ENCODE assay signal across 8 cellular contexts in the genomic region with DNA sequence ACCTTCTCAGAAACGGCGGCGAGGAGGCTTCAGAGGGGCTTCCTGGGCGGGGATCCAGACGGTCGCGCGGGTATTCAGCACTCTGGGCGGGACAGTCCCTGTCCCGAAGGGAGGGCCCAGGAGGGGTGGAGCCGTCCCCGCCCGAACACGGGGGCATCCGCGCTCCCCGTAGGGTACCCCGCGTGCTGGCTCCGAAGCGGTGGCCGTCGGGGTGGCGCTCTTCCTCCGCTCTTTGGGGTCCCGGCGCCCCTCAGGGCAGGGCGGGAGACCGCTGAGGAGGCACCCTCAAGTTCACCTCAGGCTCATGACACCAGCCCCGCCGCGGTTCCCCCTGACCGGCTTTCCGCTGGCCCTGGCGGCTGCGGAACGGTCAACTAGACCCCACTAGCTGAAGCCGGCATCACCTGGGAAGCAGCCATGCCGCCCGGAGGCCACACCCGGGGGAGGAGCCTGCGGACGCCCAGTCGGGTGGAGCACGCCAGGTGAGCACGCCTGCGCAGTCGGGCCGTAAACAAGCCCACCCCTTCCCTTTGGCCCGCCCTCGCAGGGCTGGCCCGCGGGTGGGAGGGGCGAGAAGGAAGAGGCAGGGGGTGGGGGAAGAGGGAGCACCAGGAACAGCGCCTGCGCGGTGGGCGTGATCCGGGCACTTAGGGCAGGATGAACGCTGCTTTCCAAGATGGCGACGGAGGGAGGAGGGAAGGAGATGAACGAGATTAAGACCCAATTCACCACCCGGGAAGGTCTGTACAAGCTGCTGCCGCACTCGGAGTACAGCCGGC. TPM values are rescaled to one million over a fixed set of nuclear protein-coding genes. Genes with fewer than 3 reads are reported as not detected.
DNase-seq lines count a peak whose midpoint lies in the region; ATAC-seq and TF ChIP-seq lines count a peak whose summit lies in the region.

A gene with protein sequence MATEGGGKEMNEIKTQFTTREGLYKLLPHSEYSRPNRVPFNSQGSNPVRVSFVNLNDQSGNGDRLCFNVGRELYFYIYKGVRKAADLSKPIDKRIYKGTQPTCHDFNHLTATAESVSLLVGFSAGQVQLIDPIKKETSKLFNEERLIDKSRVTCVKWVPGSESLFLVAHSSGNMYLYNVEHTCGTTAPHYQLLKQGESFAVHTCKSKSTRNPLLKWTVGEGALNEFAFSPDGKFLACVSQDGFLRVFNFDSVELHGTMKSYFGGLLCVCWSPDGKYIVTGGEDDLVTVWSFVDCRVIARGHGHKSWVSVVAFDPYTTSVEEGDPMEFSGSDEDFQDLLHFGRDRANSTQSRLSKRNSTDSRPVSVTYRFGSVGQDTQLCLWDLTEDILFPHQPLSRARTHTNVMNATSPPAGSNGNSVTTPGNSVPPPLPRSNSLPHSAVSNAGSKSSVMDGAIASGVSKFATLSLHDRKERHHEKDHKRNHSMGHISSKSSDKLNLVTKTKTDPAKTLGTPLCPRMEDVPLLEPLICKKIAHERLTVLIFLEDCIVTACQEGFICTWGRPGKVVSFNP (plus strand): TSS at position 650 of the 779 bp plus-strand sequence. CDS start 27 bp downstream, at position 677.

- H3K9me3 ChIP-seq in OCI-LY3 (ENCODE audit: insufficient read depth, low read length) (no peaks in the 10 kb centered on the region), mononuclear cell (ENCODE audit: low read depth, low read length) (no peaks in the 10 kb centered on the region)

- H3K79me2 ChIP-seq in OCI-LY3 (ENCODE audit: low read length): peaks cover 48% of the 10 kb centered on the region

- no peaks in the 10 kb centered on the region for H3K27me3 ChIP-seq in OCI-LY3 (ENCODE audit: low read depth, low read length)
- no peaks in the 10 kb centered on the region for H3K27me3 ChIP-seq in mononuclear cell (ENCODE audit: insufficient read depth, low read length)

- TF ChIP-seq CTCF in OCI-LY3 (IDR thresholded peaks at IDR 0.05; ENCODE audit: low read depth, low read length): peak; percentile 42

- H3K4me2 ChIP-seq in OCI-LY3 (ENCODE audit: low read length): peak within 1 kb of the TSS; percentile 89

- no peaks in the 10 kb centered on the region for H3K36me3 ChIP-seq in OCI-LY3 (replicated peaks; ENCODE audit: low read depth, low read length)

- H3K4me1 ChIP-seq in OCI-LY3 (ENCODE audit: low read length): peaks cover 14% of the 10 kb centered on the region
- peaks cover 19% of the 10 kb centered on the region for H3K4me1 ChIP-seq in mononuclear cell (ENCODE audit: insufficient read depth, low read length)

- peak within 1 kb of the TSS; percentile 95 for H2AFZ ChIP-seq in OCI-LY3 (ENCODE audit: low read depth, low read length)

- peaks cover 7% of the 10 kb centered on the region for H4K20me1 ChIP-seq in OCI-LY3 (ENCODE audit: insufficient read depth, low read length)

- DNase-seq in DMS114 treated with DMSO at 0.1 percent for 48 hours (lab: John Stamatoyannopoulos, UW; ENCODE audit: unreplicated experiment) (peak; percentile 92), HuH-7.5 (ENCODE audit: low spot score) (peak; percentile 95), epidermal melanocyte (ENCODE audit: insufficient read length, low spot score) (peak; percentile 97)
- peak; percentile 99 for DNase-seq in activated CD8-positive, alpha-beta memory T cell treated with anti-CD3 and anti-CD28 coated beads, Interleukin-2, amount 50 U/mL, for 48 hours
- DNase-seq in stimulated activated CD8-positive, alpha-beta memory T cell treated with anti-CD3 and anti-CD28 coated beads, Interleukin-4, amount 100 ng/mL, for 1 hour (ENCODE audit: low read depth in 2 of 2, low spot score in 1 of 2): peak; percentile 95 to 98

- peak within 1 kb of the TSS; percentile 79 for H3K9ac ChIP-seq in OCI-LY3 (ENCODE audit: low read length)

- H3K4me3 ChIP-seq in OCI-LY3 (ENCODE audit: low read length) (peak within 1 kb of the TSS; percentile 89), mononuclear cell (ENCODE audit: low read length) (peak within 1 kb of the TSS; percentile 99)

- H3K27ac ChIP-seq in OCI-LY3 (ENCODE audit: low read length): peak within 1 kb of the TSS; percentile 65

- ATAC-seq in GM21526 (IDR thresholded peaks at IDR 0.05; ENCODE audit: low FRiP score, unreplicated experiment): peak; percentile 92

RNA-seq across cellular contexts. Expression of the gene that starts here (rescaled TPM):
- total RNA-seq in mononuclear cell: 30.0 TPM

Comparison
In these comparisons a context has a peak if more than half of its experiments do, and no peak if none do; other contexts are left out.
1. Peak in every context shown above with its lines: DNase-seq, ATAC-seq, H3K4me3 ChIP-seq and H3K27ac ChIP-seq.